35 cellular contexts compared by ENCODE assay signal in genomic region chrX:131693359-131693758, GRCh38.
"Had no signal": no experiment of that assay in that cellular context is flagged by ENCODE, and none has a peak within 500 bp of the region (broad histone marks: within the 10 kb centered on the region; RNA-seq: fewer than 3 reads in every experiment).

No MANE protein-coding gene starts in this region.

- H3K36me3 ChIP-seq: MG63 had no signal

- DNase-seq: MG63, MM.1S, MV-4-11, NCI-H1048, NCI-H1092, NCI-H1092 treated with DMSO at 0.1 percent for 48 hours, NCI-H1105, NCI-H1105 treated with DMSO at 0.1 percent for 48 hours, NCI-H1417, NCI-H1417 treated with DMSO at 0.1 percent for 48 hours, NCI-H1436, NCI-H1436 treated with DMSO at 0.1 percent for 48 hours, NCI-H146, NCI-H1694, NCI-H1694 treated with DMSO at 0.1 percent for 48 hours, NCI-H187, NCI-H187 treated with DMSO at 0.1 percent for 48 hours, NCI-H1930, NCI-H2029, NCI-H2029 treated with DMSO at 0.1 percent for 48 hours, NCI-H2081, NCI-H2081 treated with DMSO at 0.1 percent for 48 hours, NCI-H2107, NCI-H2171, NCI-H2171 treated with DMSO at 0.1 percent for 48 hours, NCI-H2227 treated with DMSO at 0.1 percent for 48 hours, NCI-H226, NCI-H345, NCI-H446, NCI-H446 treated with DMSO at 0.1 percent for 48 hours, NCI-H510A, NCI-H510A treated with DMSO at 0.1 percent for 48 hours, NCI-H524, NCI-H524 treated with DMSO at 0.1 percent for 48 hours, NCI-H526 had no signal

- H3K9me3 ChIP-seq: MG63 had no signal

- H3K4me3 ChIP-seq: MG63 had no signal
